ENCODE assay signal across 11 cellular contexts in the genomic region with DNA sequence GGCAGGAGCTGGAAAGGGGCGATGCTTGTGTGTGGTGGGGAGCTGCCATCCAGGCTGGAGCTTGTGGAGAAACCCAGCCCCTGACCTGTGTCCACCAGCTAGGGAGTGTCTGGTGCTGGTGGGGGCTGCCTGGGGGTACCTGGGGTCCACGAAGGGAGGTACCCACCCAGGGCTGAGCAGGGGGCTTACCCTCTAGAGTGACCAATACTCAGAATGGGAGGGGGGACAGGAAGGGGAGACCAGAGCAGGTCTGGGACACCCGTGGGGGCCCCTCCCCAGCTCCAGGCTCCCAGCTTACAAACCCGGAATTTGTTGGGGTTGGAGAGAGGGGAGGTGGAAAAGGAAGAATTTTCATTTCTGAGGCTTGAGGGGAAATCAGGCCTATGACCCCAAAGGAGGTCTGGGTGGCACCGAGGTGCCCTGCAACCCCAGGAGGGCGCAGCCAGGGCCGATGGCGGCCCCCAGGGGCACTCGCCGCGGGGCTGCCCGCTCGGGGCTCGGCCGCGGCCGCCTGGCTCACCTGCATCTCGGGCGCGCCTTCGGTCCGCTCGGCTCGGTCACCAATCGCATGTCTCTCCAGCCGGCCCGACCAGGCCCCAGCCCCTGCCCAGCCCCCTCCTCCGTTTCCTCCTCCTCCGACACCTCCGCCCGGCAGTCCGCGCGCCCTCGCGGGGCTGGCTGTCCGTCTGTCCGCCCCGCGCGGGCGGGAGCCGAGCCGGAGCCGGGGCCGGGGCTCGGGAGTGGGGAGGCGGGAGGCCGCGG. TPM values are rescaled to one million over a fixed set of nuclear protein-coding genes. Genes with fewer than 3 reads are reported as not detected.
A peak's percentile ranks its signal among the peaks of the same experiment; 100 is the strongest.
DNase-seq lines count a peak whose midpoint lies in the region; ATAC-seq and TF ChIP-seq lines count a peak whose summit lies in the region.
"Had no signal": no experiment of that assay in that cellular context is flagged by ENCODE, and none has a peak within 500 bp of the region (broad histone marks: within the 10 kb centered on the region; RNA-seq: fewer than 3 reads in every experiment).

No MANE protein-coding gene starts in this region.

- intact Hi-C loops in testis (cut with DNase I; ENCODE audit: low total_unique reads), result loop anchor here (5.0 kb wide), 1 partner anchor 185 kb away; no protein-coding TSS in a partner anchor

- H3K4me3 ChIP-seq in mesodermal cell (ENCODE audit: extremely low read depth, insufficient read depth, low read length, poor library complexity, severe bottlenecking), result peak overlapping the region; percentile 41
- peak overlapping the region; percentile 13 for H3K4me3 ChIP-seq in thymus (ENCODE audit: low read length)
- H3K4me3 ChIP-seq in testis, result peak overlapping the region in 1 of 2 donors; percentile 40
- H3K4me3 ChIP-seq: lung had no signal

- TF ChIP-seq POLR2A in testis (IDR thresholded peaks at IDR 0.05), result no peak

- peaks cover 60% of the 10 kb centered on the region for H3K27me3 ChIP-seq in thymus (ENCODE audit: control insufficient read depth, insufficient read depth)
- H3K27me3 ChIP-seq in testis, result peaks cover 5% of the 10 kb centered on the region

- H3K27ac Mint-ChIP-seq in chondrocyte (ENCODE audit: unreplicated experiment), result no peak overlapping the region

- H3K27ac ChIP-seq in mesodermal cell (ENCODE audit: low read depth, low read length, severe bottlenecking) (no peak overlapping the region), thymus (ENCODE audit: low read depth) (no peak overlapping the region), testis (no peak overlapping the region)
- H3K27ac ChIP-seq: RWPE1 had no signal

- H3K4me1 ChIP-seq in mesodermal cell (ENCODE audit: control insufficient read depth, insufficient read depth, low read length, poor library complexity, severe bottlenecking) (peaks cover 19% of the 10 kb centered on the region), thymus (ENCODE audit: control insufficient read depth, insufficient read depth, low read length) (no peaks in the 10 kb centered on the region), testis (no peaks in the 10 kb centered on the region)

- no peaks in the 10 kb centered on the region for H3K36me3 Mint-ChIP-seq in chondrocyte (ENCODE audit: low read depth)

- 0 to 2% methylated on average over 12 to 20 of the region's 50 CpGs for WGBS in mesodermal cell (ENCODE audit: insufficient coverage in 2 of 2), 2 experiments
- WGBS in thymus, result 3% methylated on average over 50 of the region's 50 CpGs
- WGBS in testis, 2 donors, result 3 to 21% methylated on average over 3 to 47 of the region's 50 CpGs

- H3K36me3 ChIP-seq in mesodermal cell (ENCODE audit: control insufficient read depth, insufficient read depth, low read length) (no peaks in the 10 kb centered on the region), thymus (ENCODE audit: control insufficient read depth, insufficient read depth) (no peaks in the 10 kb centered on the region), testis (ENCODE audit: low read depth, missing control alignments) (no peaks in the 10 kb centered on the region)

- DNase-seq in DMS53 (lab: John Stamatoyannopoulos, UW) (peak; percentile 38), DMS53 treated with DMSO at 0.1 percent for 48 hours (lab: John Stamatoyannopoulos, UW; ENCODE audit: unreplicated experiment) (no peak), chondrocyte (ENCODE audit: low spot score) (no peak), DMS79 treated with DMSO at 0.1 percent for 48 hours (lab: John Stamatoyannopoulos, UW) (no peak), testis (no peak)
- DNase-seq: activated CD8-positive, alpha-beta memory T cell treated with anti-CD3 and anti-CD28 coated beads for 24 hours had no signal

- H3K9me3 ChIP-seq in mesodermal cell (ENCODE audit: control insufficient read depth, low read length), result no peaks in the 10 kb centered on the region
- no peaks in the 10 kb centered on the region for H3K9me3 ChIP-seq in thymus (ENCODE audit: control insufficient read depth)
- no peaks in the 10 kb centered on the region for H3K9me3 ChIP-seq in testis

- H3K4me1 Mint-ChIP-seq in chondrocyte (ENCODE audit: low read depth), result peaks cover 16% of the 10 kb centered on the region

- TF ChIP-seq CTCF in chondrocyte (IDR thresholded peaks at IDR 0.05) (no peak), testis (IDR thresholded peaks at IDR 0.05) (no peak)

- ATAC-seq in GM21619 (IDR thresholded peaks at IDR 0.05; ENCODE audit: unreplicated experiment), result no peak

- peaks cover 3% of the 10 kb centered on the region for H3K9me3 Mint-ChIP-seq in chondrocyte (ENCODE audit: low read depth)

- peak overlapping the region; percentile 60 for H3K4me3 Mint-ChIP-seq in chondrocyte (ENCODE audit: unreplicated experiment)

- H3K27me3 Mint-ChIP-seq in chondrocyte (ENCODE audit: low read depth), result peaks cover 18% of the 10 kb centered on the region

RNA-seq across cellular contexts. Expression of a gene that starts 0.7 kb away (rescaled TPM):
- total RNA-seq in chondrocyte, result 5.1 to 12.2 TPM (median 12.0 TPM) in 3 replicates
- 25.1 TPM for polyA plus RNA-seq in mesodermal cell (2013, experiment 1 of 2)
- polyA plus RNA-seq in mesodermal cell (2013, experiment 2 of 2), result 20.0 TPM
- polyA plus RNA-seq in thymus, result 0.75 TPM
- total RNA-seq in testis, result 10 to 100 TPM; 16.6 to 22.4 TPM
- 16.7 TPM for polyA plus RNA-seq in testis (ENCODE audit: insufficient read depth, low read depth, low replicate concordance)
